ENCODE assay signal across 22 cellular contexts in the genomic region with DNA sequence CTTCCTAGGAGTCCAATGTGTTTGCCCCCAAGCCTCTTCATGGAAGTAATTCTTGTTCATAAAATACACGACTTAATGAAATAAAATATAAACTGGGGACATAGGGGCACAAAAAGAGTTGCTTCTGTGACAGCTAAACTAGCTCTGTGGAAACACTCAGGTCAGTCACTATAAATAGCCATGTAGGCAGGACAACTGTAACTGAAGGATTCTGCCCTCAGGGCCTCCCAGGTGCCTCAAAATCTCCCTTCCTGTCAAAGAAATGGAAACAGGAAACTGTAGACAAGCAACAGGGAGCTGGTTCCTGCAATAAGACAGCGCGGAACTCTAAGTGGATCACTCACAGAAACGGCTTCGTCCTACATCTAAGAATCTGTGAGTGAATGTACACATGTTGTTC.
"Had no signal": no experiment of that assay in that cellular context is flagged by ENCODE, and none has a peak within 500 bp of the region (broad histone marks: within the 10 kb centered on the region; RNA-seq: fewer than 3 reads in every experiment).

No MANE protein-coding gene starts in this region.

- H3K4me1 ChIP-seq: gastroesophageal sphincter, left lung, lower lobe of right lung, pancreas, stomach, thyroid gland had no signal

- H3K4me1 Mint-ChIP-seq: natural killer cell; stimulated activated effector memory CD8-positive, alpha-beta T cell treated with anti-CD3 and anti-CD28 coated beads, Interleukin-12 subunit alpha, Interleukin-12 subunit beta, amount 100 ng/mL, for 72 hours had no signal

- H3K79me2 ChIP-seq: hepatocyte had no signal

- H3K27ac ChIP-seq: dorsolateral prefrontal cortex, epithelial cell of prostate, gastroesophageal sphincter, heart left ventricle, hepatocyte, left lung, lower lobe of right lung, pancreas, stomach, thyroid gland had no signal

- H3K36me3 ChIP-seq: gastroesophageal sphincter, heart left ventricle, left lung, lower lobe of right lung, pancreas, stomach, thyroid gland had no signal

- H3K9me3 Mint-ChIP-seq: natural killer cell, type B pancreatic cell had no signal

- H3K4me3 Mint-ChIP-seq: natural killer cell; stimulated activated effector memory CD8-positive, alpha-beta T cell treated with anti-CD3 and anti-CD28 coated beads, Interleukin-12 subunit alpha, Interleukin-12 subunit beta, amount 100 ng/mL, for 72 hours; type B pancreatic cell had no signal

- H3K36me3 Mint-ChIP-seq: natural killer cell; stimulated activated effector memory CD8-positive, alpha-beta T cell treated with anti-CD3 and anti-CD28 coated beads, Interleukin-12 subunit alpha, Interleukin-12 subunit beta, amount 100 ng/mL, for 72 hours; type B pancreatic cell had no signal

- H3K4me3 ChIP-seq: dorsolateral prefrontal cortex, gastroesophageal sphincter, heart left ventricle, hepatocyte, left lung, lower lobe of right lung, pancreas, stomach, thyroid gland had no signal

- H3K4me2 ChIP-seq: hepatocyte had no signal

- H3K27ac Mint-ChIP-seq: natural killer cell; stimulated activated effector memory CD8-positive, alpha-beta T cell treated with anti-CD3 and anti-CD28 coated beads, Interleukin-12 subunit alpha, Interleukin-12 subunit beta, amount 100 ng/mL, for 72 hours; type B pancreatic cell had no signal

- H3K9me3 ChIP-seq: gastroesophageal sphincter, heart left ventricle, left lung, lower lobe of right lung, pancreas, stomach, thyroid gland had no signal

- H2AFZ ChIP-seq: hepatocyte had no signal

- ATAC-seq: esophagus mucosa; gastroesophageal sphincter; left cardiac atrium; left lung; lower lobe of right lung; natural killer cell; pancreas; sciatic nerve; stimulated activated effector memory CD8-positive, alpha-beta T cell treated with anti-CD3 and anti-CD28 coated beads, Interleukin-12 subunit alpha, Interleukin-12 subunit beta, amount 100 ng/mL, for 72 hours had no signal

- DNase-seq: cerebellar nuclear complex; dorsolateral prefrontal cortex; effector CD4-positive, alpha-beta T cell; foreskin fibroblast; heart left ventricle; left cardiac atrium; left lung; lower lobe of right lung; natural killer cell; pancreas; stimulated activated CD4-positive, alpha-beta T cell treated with anti-CD3 and anti-CD28 coated beads, Interleukin-2, amount 100 ng/mL, for 24 hours; stimulated activated CD4-positive, alpha-beta T cell treated with anti-CD3 and anti-CD28 coated beads, Interleukin-4, amount 100 ng/mL, for 24 hours; stimulated activated naive CD4-positive, alpha-beta T cell treated with Interleukin-2 at 50 U/mL for 16 hours; stomach; thyroid gland had no signal

- H3K27me3 ChIP-seq: dorsolateral prefrontal cortex, gastroesophageal sphincter, heart left ventricle, hepatocyte, left lung, pancreas, stomach, thyroid gland had no signal
